In the genomic region with DNA sequence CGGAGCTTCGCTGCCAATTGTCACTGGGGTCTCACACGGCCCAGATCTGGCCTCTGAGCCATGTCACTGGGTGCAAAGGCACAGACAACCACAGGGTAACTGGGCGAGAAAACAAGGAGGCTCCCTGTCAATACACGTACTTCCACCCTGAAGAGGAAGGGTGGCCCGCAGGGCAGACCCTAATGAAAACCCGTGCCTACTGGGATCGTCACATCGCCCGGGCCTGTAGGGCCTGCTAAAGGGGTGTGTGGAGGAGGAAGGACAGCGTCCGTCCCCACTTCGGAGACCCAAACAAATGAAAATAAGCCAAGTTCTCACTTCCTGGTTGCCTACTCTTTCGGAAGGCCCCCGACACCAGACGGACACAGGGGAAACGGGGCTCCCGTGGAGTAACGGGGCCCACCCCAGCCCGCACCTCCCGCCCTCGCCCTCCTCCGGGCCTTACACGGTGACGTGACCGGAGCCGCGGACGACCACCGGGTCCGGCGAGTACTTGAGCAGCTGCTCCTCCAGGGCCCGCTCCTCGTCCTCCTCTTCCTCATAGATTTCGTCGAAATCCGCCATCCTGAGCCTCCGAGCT, we compare ENCODE assay signal across 8 cellular contexts. TPM values are rescaled to one million over a fixed set of nuclear protein-coding genes. Genes with fewer than 3 reads are reported as not detected.
A peak's percentile ranks its signal among the peaks of the same experiment; 100 is the strongest.
DNase-seq lines count a peak whose midpoint lies in the region; ATAC-seq, FAIRE-seq and TF ChIP-seq lines count a peak whose summit lies in the region.

No MANE protein-coding gene starts in this region.

- peaks cover 44% of the 10 kb centered on the region for H3K4me1 Mint-ChIP-seq in MCF 10A (ENCODE audit: insufficient read depth, unreplicated experiment)

- intact Hi-C loops in MCF 10A (cut with micrococcal nuclease): loop anchor here (1.0 to 5.0 kb wide), 3 partner anchors 18 to 132 kb away; no protein-coding TSS in a partner anchor

- H3K27ac ChIP-seq in keratinocyte (ENCODE audit: control insufficient read depth, insufficient read depth, low read length): peak overlapping the region; percentile 81

- CTCF ChIA-PET in MCF 10A (lab: Yijun Ruan, JAX): interaction anchor here (0.6 to 2.5 kb wide), 4 partner anchors 12 to 170 kb away, joined by 3 to 12 read pairs (median 4); no protein-coding TSS in a partner anchor

- DNase-seq in Ammon's horn (ENCODE audit: low spot score) (peak; percentile 47), T-helper 1 cell (peak in 3 of 5 donors; percentile 17 to 31 (median 30)), MCF 10A (ENCODE audit: unreplicated experiment) (peak; percentile 27), keratinocyte (ENCODE audit: low read depth, low spot score) (no peak), NCI-H446 (lab: John Stamatoyannopoulos, UW) (no peak)
- DNase-seq in stimulated activated CD4-positive, alpha-beta T cell treated with anti-CD3 and anti-CD28 coated beads, Interleukin-2, amount 100 ng/mL, for 24 hours: peak; percentile 27 to 38

- POLR2A ChIA-PET in MCF 10A (lab: Yijun Ruan, JAX): interaction anchor here (0.6 to 3.2 kb wide), 23 partner anchors 8 to 1128 kb away, joined by 3 to 18 read pairs (median 5); no protein-coding TSS in a partner anchor

- peaks cover 5% of the 10 kb centered on the region for H3K36me3 Mint-ChIP-seq in MCF 10A (ENCODE audit: insufficient read depth, unreplicated experiment)

- no peaks in the 10 kb centered on the region for H3K27me3 ChIP-seq in keratinocyte (ENCODE audit: control insufficient read depth, extremely low read depth, insufficient read depth, low read length)

- H3K4me3 Mint-ChIP-seq in MCF 10A (ENCODE audit: unreplicated experiment): peak overlapping the region; percentile 89

- H4K20me1 ChIP-seq in keratinocyte (ENCODE audit: control insufficient read depth, extremely low read depth, insufficient read depth, low read length): no peaks in the 10 kb centered on the region

- no TSS peak for BruUV-seq in MCF 10A (replicated peaks; lab: Mats Ljungman, UMichigan)

- peaks cover 0 to 4% of the 10 kb centered on the region in 2 experiments for H3K36me3 ChIP-seq in keratinocyte (ENCODE audit: control insufficient read depth in 2 of 2, extremely low read depth in 1 of 2, insufficient read depth in 2 of 2, low read length in 2 of 2)

- H3K79me2 ChIP-seq in keratinocyte (ENCODE audit: control insufficient read depth, insufficient read depth, low read length): peaks cover 55% of the 10 kb centered on the region

- dilution Hi-C loops in keratinocyte (cut with MboI; ENCODE audit: extremely low pct_ligation_motif_present, low sequenced_read_pairs): no loop called here

- peak overlapping the region; percentile 46 for H2AFZ ChIP-seq in keratinocyte (ENCODE audit: control insufficient read depth, low read length)

- H3K9me3 Mint-ChIP-seq in MCF 10A (ENCODE audit: unreplicated experiment): no peaks in the 10 kb centered on the region

- H3K9me3 ChIP-seq in keratinocyte (ENCODE audit: control insufficient read depth, low read depth, low read length): no peaks in the 10 kb centered on the region

- peak overlapping the region; percentile 98 for H3K9ac ChIP-seq in keratinocyte (ENCODE audit: control insufficient read depth, extremely low read depth, insufficient read depth, low read length)

- peak overlapping the region; percentile 95 to 97 (median 96) for H3K4me3 ChIP-seq in keratinocyte (ENCODE audit: control insufficient read depth in 2 of 3, extremely low read depth in 1 of 3, insufficient read depth in 2 of 3, low read depth in 1 of 3, low read length in 3 of 3)

- H3K4me2 ChIP-seq in keratinocyte (ENCODE audit: control insufficient read depth, extremely low read depth, insufficient read depth, low read depth, low read length): peak overlapping the region; percentile 93

- ATAC-seq in GM18907 (IDR thresholded peaks at IDR 0.05; ENCODE audit: unreplicated experiment) (peak; percentile 33), HG03159 (IDR thresholded peaks at IDR 0.05; ENCODE audit: unreplicated experiment) (peak; percentile 29)

- TF ChIP-seq CTCF in MCF 10A (IDR thresholded peaks at IDR 0.05; ENCODE audit: unreplicated experiment) (no peak), keratinocyte (optimal IDR thresholded peaks at IDR 0.05 in 1 of 3, IDR thresholded peaks at IDR 0.05 in 1 of 3, conservative IDR thresholded peaks at IDR 0.05 in 1 of 3; ENCODE audit: extremely low read depth in 1 of 3, insufficient read depth in 2 of 3, low read length in 3 of 3) (no peak)

- H3K27me3 Mint-ChIP-seq in MCF 10A (ENCODE audit: insufficient read depth, unreplicated experiment): no peaks in the 10 kb centered on the region

- peaks cover 49% of the 10 kb centered on the region for H3K4me1 ChIP-seq in keratinocyte (ENCODE audit: control insufficient read depth, extremely low read depth, insufficient read depth, low read length)

- peak overlapping the region; percentile 97 for H3K27ac Mint-ChIP-seq in MCF 10A (ENCODE audit: low read depth, unreplicated experiment)

- H3K9me1 ChIP-seq in keratinocyte (ENCODE audit: control insufficient read depth, extremely low read depth, insufficient read depth, low read length): no peaks in the 10 kb centered on the region

- no peak for FAIRE-seq in keratinocyte (lab: Jason Lieb, UNC)

RNA-seq across cellular contexts. Expression of gene CHIC2, which starts 0.6 kb away (rescaled TPM):
- 59.4 and 59.6 TPM in 2 replicates for total RNA-seq in MCF 10A (2022)
- 14.8 to 21.9 TPM (median 16.9 TPM) in 3 replicates for polyA plus RNA-seq in keratinocyte
- polyA plus RNA-seq in keratinocyte (2011; ENCODE audit: low read depth): 44.5 TPM
- polyA plus RNA-seq in keratinocyte (2011; cell fraction: cytosol; rRNA removed): 14.3 and 20.4 TPM in 2 replicates
- polyA plus RNA-seq in keratinocyte (2011; cell fraction: nucleus; rRNA removed): 10.4 and 15.2 TPM in 2 replicates
- polyA plus RNA-seq in keratinocyte (2012; ENCODE audit: low replicate concordance): 14.9 and 45.3 TPM in 2 replicates
- polyA minus RNA-seq in keratinocyte: 3.3 to 10.7 TPM (median 8.0 TPM) in 3 replicates
- 32.6 TPM for polyA minus RNA-seq in keratinocyte (2011; cell fraction: cytosol; rRNA and poly(A)+ RNA removed)
- polyA minus RNA-seq in keratinocyte (2011; cell fraction: nucleus; rRNA and poly(A)+ RNA removed): 24.2 and 24.7 TPM in 2 replicates

RNA-seq across cellular contexts. Expression of gene GSX2, which starts 36.1 kb away (rescaled TPM):
- not detected in 2 replicates for total RNA-seq in MCF 10A (2022)
- polyA plus RNA-seq in keratinocyte: not detected in 3 replicates
- polyA plus RNA-seq in keratinocyte (2011; ENCODE audit: low read depth): 1.3 TPM
- not detected in 2 replicates for polyA plus RNA-seq in keratinocyte (2011; cell fraction: cytosol; rRNA removed)
- not detected in 2 replicates for polyA plus RNA-seq in keratinocyte (2011; cell fraction: nucleus; rRNA removed)
- 0.58 TPM in 1 of 2 replicates, not detected in the other for polyA plus RNA-seq in keratinocyte (2012; ENCODE audit: low replicate concordance)
- not detected in 3 replicates for polyA minus RNA-seq in keratinocyte
- polyA minus RNA-seq in keratinocyte (2011; cell fraction: cytosol; rRNA and poly(A)+ RNA removed): not detected
- not detected in 2 replicates for polyA minus RNA-seq in keratinocyte (2011; cell fraction: nucleus; rRNA and poly(A)+ RNA removed)

Comparison
In these comparisons a context has a peak if more than half of its experiments do, and no peak if none do; other contexts are left out.
1. DNase-seq: peak in Ammon's horn (single experiment), T-helper 1 cell (3 of 5), MCF 10A (single experiment) and stimulated activated CD4-positive, alpha-beta T cell treated with anti-CD3 and anti-CD28 coated beads, Interleukin-2, amount 100 ng/mL, for 24 hours (2 of 2); none in keratinocyte (single experiment) and NCI-H446 (0 of 2).